1 cellular context compared by ENCODE assay signal in the genomic region with DNA sequence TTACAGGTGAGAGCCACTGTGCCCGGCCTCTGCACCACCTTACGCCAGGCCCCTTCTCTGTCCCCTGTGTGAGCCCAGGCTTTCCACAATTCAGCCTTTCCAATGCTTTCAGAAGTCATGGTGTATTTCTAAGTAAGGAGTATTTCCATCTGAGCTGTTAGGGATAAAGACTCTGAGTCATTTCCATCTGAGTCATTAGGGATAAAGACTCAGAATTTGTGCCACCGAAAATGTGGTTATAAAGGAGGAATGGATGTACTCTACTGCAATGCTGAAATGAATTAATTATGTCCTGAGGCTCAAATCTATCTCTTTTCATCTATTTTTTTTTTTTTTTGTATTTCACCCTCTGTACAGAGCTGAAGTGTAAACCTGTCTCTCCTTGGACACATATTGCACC.
TF ChIP-seq lines count a peak whose summit lies in the region.

No MANE protein-coding gene starts in this region.

TF ChIP-seq in IMR-90, 13 proteins besides CTCF, POLR2A, EP300 and RAD21 (continued from another document):
- no peak for TF ChIP-seq SMC3 (IDR thresholded peaks at IDR 0.05; ENCODE audit: low read depth, low read length)
